In genomic region chr22:50201191-50202129, GRCh38 we compare ENCODE assay signal across 8 cellular contexts. TPM values are rescaled to one million over a fixed set of nuclear protein-coding genes. Genes with fewer than 3 reads are reported as not detected.
A peak's percentile ranks its signal among the peaks of the same experiment; 100 is the strongest.
DNase-seq lines count a peak whose midpoint lies in the region; ATAC-seq and TF ChIP-seq lines count a peak whose summit lies in the region.

No MANE protein-coding gene starts in this region.

- peaks cover 11 to 16% of the 10 kb centered on the region in 2 experiments for H3K4me1 Mint-ChIP-seq in H9

- H3T11ph ChIP-seq in H9 (ENCODE audit: low read length), result no peak overlapping the region

- H3K27ac ChIP-seq in H9 (ENCODE audit: insufficient read length, low read depth, low read length) (no peak overlapping the region), colonic mucosa (no peak overlapping the region), mesenchymal stem cell (ENCODE audit: low read length, poor library complexity, severe bottlenecking) (no peak overlapping the region), uterus (peak overlapping the region; percentile 70 to 81)

- H4K20me1 ChIP-seq in H9 (ENCODE audit: control insufficient read depth, insufficient read depth, insufficient read length), result peaks cover 3% of the 10 kb centered on the region

- no peak overlapping the region for H2BK12ac ChIP-seq in H9 (ENCODE audit: insufficient read length, low read depth, low read length)
- no peak overlapping the region for H2BK12ac ChIP-seq in mesenchymal stem cell (ENCODE audit: low read length in 2 of 2)

- peaks cover 5 to 6% of the 10 kb centered on the region in 2 experiments; a peak in 3 of 5 replicates for H3K9me3 Mint-ChIP-seq in H9

- no peak for DNase-seq in GM12864 (ENCODE audit: low read depth)
- no peak for DNase-seq in H9
- DNase-seq in NCI-H146 treated with DMSO at 0.1 percent for 48 hours (lab: John Stamatoyannopoulos, UW; ENCODE audit: unreplicated experiment), result peak; percentile 2
- DNase-seq in colonic mucosa, result peak; percentile 45
- DNase-seq in mesenchymal stem cell, result no peak
- no peak for DNase-seq in uterus
- no peak for DNase-seq in NCI-H2196 (lab: John Stamatoyannopoulos, UW; ENCODE audit: unreplicated experiment)

- no peak overlapping the region for H2BK20ac ChIP-seq in H9 (ENCODE audit: low read depth, low read length, poor library complexity, severe bottlenecking)

- peak overlapping the region; percentile 83 for H3K4me3 ChIP-seq in GM12864 (ENCODE audit: low read depth, low read length)
- H3K4me3 ChIP-seq in colonic mucosa, result peak overlapping the region; percentile 91
- H3K4me3 ChIP-seq in mesenchymal stem cell (ENCODE audit: insufficient read depth in 1 of 2, low read depth in 1 of 2, low read length in 2 of 2), result peak overlapping the region; percentile 88 to 93
- peak overlapping the region; percentile 60 to 92 for H3K4me3 ChIP-seq in uterus

- H2AFZ ChIP-seq in H9 (ENCODE audit: low read length) (no peak overlapping the region), mesenchymal stem cell (ENCODE audit: low read depth, low read length) (peak overlapping the region; percentile 81)

- H3K9me3 ChIP-seq in H9 (ENCODE audit: control insufficient read depth, low read depth, low read length), result no peaks in the 10 kb centered on the region
- no peaks in the 10 kb centered on the region for H3K9me3 ChIP-seq in colonic mucosa
- H3K9me3 ChIP-seq in mesenchymal stem cell (ENCODE audit: control insufficient read depth, low read length), result no peaks in the 10 kb centered on the region
- no peaks in the 10 kb centered on the region for H3K9me3 ChIP-seq in uterus

- H3K36me3 Mint-ChIP-seq in H9 (ENCODE audit: insufficient read depth in 1 of 3, low read depth in 3 of 3), result peaks cover 16 to 40% (median 34%) of the 10 kb centered on the region in 3 experiments

- TF ChIP-seq CTCF in GM12864 (IDR thresholded peaks at IDR 0.05; ENCODE audit: low read depth, low read length, missing control alignments) (no peak), H9 (conservative IDR thresholded peaks at IDR 0.05) (no peak), colonic mucosa (IDR thresholded peaks at IDR 0.05) (no peak), uterus (IDR thresholded peaks at IDR 0.05) (peak in 2 of 4 experiments; percentile 8 to 32)

- H3K79me2 ChIP-seq in H9 (ENCODE audit: insufficient read depth, low read length), result no peaks in the 10 kb centered on the region; the same call in 1 of the 2 replicates

- peaks cover 13% of the 10 kb centered on the region for H3K23me2 ChIP-seq in H9 (ENCODE audit: insufficient read length, low read depth, low read length, poor library complexity, severe bottlenecking)

- no CpG with 5 or more reads among the region's 115 CpGs for WGBS in H9 (ENCODE audit: extremely low coverage, insufficient read length, low lambda C conversion rate)
- WGBS in mesenchymal stem cell, result 5% methylated on average over 81 of the region's 115 CpGs

- peak overlapping the region; percentile 72 to 86 for H3K4me3 Mint-ChIP-seq in H9

- intact Hi-C loops in colonic mucosa (cut with DNase I), result no loop called here
- intact Hi-C loops in uterus (cut with DNase I; ENCODE audit: low total_unique reads), result loop anchor here (10.0 kb wide), 1 partner anchor 277 kb away; no protein-coding TSS in a partner anchor

- no peaks in the 10 kb centered on the region for H3K36me3 ChIP-seq in colonic mucosa
- H3K36me3 ChIP-seq in mesenchymal stem cell (ENCODE audit: control insufficient read depth in 1 of 2, insufficient read depth in 2 of 2, low read depth in 1 of 2, low read length in 2 of 2), result peaks cover 22 to 42% of the 10 kb centered on the region in 2 experiments
- H3K36me3 ChIP-seq in uterus, result no peaks in the 10 kb centered on the region

- H3K4me1 ChIP-seq in H9 (ENCODE audit: insufficient read depth, low read length), result no peaks in the 10 kb centered on the region
- peaks cover 7% of the 10 kb centered on the region for H3K4me1 ChIP-seq in colonic mucosa
- H3K4me1 ChIP-seq in mesenchymal stem cell (ENCODE audit: control insufficient read depth, insufficient read depth, low read depth, low read length), result peaks cover 25% of the 10 kb centered on the region
- H3K4me1 ChIP-seq in uterus, result no peaks in the 10 kb centered on the region

- H2AK5ac ChIP-seq in H9 (ENCODE audit: insufficient read length, low read length) (no peak overlapping the region), mesenchymal stem cell (ENCODE audit: low read length, severe bottlenecking) (no peak overlapping the region)

- H3K4ac ChIP-seq in H9 (ENCODE audit: low read depth, low read length), result no peak overlapping the region
- peak overlapping the region; percentile 76 to 81 for H3K4ac ChIP-seq in mesenchymal stem cell (ENCODE audit: low read depth in 1 of 2, low read length in 2 of 2)

- H4K8ac ChIP-seq in H9 (replicated peaks; ENCODE audit: insufficient read length, low read depth, low read length) (no peak overlapping the region), mesenchymal stem cell (ENCODE audit: low read length) (peak overlapping the region; percentile 88)

- H3K27ac Mint-ChIP-seq in H9, result no peak overlapping the region

- TF ChIP-seq POLR2A in uterus (IDR thresholded peaks at IDR 0.05), result no peak

- H3K14ac ChIP-seq in H9 (ENCODE audit: insufficient read depth, low read length) (no peak overlapping the region), mesenchymal stem cell (ENCODE audit: low read length in 2 of 2) (peak overlapping the region in 1 of 2 experiments; percentile 75)

- no peak overlapping the region for H3K18ac ChIP-seq in H9 (ENCODE audit: insufficient read length, low read depth, low read length)
- H3K18ac ChIP-seq in mesenchymal stem cell (ENCODE audit: low read depth in 1 of 2, low read length in 2 of 2), result peak overlapping the region; percentile 52 to 65

- H2BK15ac ChIP-seq in H9 (ENCODE audit: low read depth, low read length) (no peak overlapping the region), mesenchymal stem cell (ENCODE audit: low read depth, poor library complexity, severe bottlenecking) (peak overlapping the region; percentile 64)

- no peak overlapping the region for H4K91ac ChIP-seq in H9 (ENCODE audit: insufficient read length, low read depth, low read length)
- H4K91ac ChIP-seq in mesenchymal stem cell (ENCODE audit: low read length), result peak overlapping the region; percentile 93

- H3K27me3 Mint-ChIP-seq in H9 (ENCODE audit: low read depth), result no peaks in the 10 kb centered on the region

- no peak overlapping the region for H2BK5ac ChIP-seq in H9 (ENCODE audit: insufficient read length, low read length)
- H2BK5ac ChIP-seq in mesenchymal stem cell (ENCODE audit: low read depth, low read length, poor library complexity, severe bottlenecking), result no peak overlapping the region

- H3K27me3 ChIP-seq in H9 (ENCODE audit: insufficient read depth, low read length) (no peaks in the 10 kb centered on the region), colonic mucosa (no peaks in the 10 kb centered on the region), mesenchymal stem cell (ENCODE audit: control insufficient read depth in 1 of 2, insufficient read depth in 1 of 2, low read length in 2 of 2) (no peaks in the 10 kb centered on the region), uterus (no peaks in the 10 kb centered on the region)

- H3K9ac ChIP-seq in H9 (ENCODE audit: extremely low read depth, insufficient read length, low read length) (no peak overlapping the region), colonic mucosa (ENCODE audit: low read depth in 2 of 2, low read length in 2 of 2) (peak overlapping the region; percentile 82 to 83), mesenchymal stem cell (ENCODE audit: low read length) (peak overlapping the region; percentile 85)

- H2BK120ac ChIP-seq in H9 (ENCODE audit: low read depth, low read length, poor library complexity, severe bottlenecking) (no peak overlapping the region), mesenchymal stem cell (ENCODE audit: low read depth, low read length) (no peak overlapping the region)

- no peak overlapping the region for H3K56ac ChIP-seq in H9 (ENCODE audit: insufficient read length, low read depth, low read length)

- H3K79me1 ChIP-seq in H9 (ENCODE audit: insufficient read depth, low read depth, low read length, poor library complexity, severe bottlenecking), result no peaks in the 10 kb centered on the region
- peaks cover 33% of the 10 kb centered on the region for H3K79me1 ChIP-seq in mesenchymal stem cell (replicated peaks; ENCODE audit: low read length, poor library complexity, severe bottlenecking)

- H3K4me2 ChIP-seq in H9 (ENCODE audit: insufficient read depth, insufficient read length, low read length), result peak overlapping the region; percentile 54
- peak overlapping the region; percentile 98 for H3K4me2 ChIP-seq in mesenchymal stem cell (ENCODE audit: low read length, poor library complexity, severe bottlenecking)

- H4K5ac ChIP-seq in H9 (ENCODE audit: insufficient read length, low read depth, low read length), result no peak overlapping the region

- ATAC-seq in GM18519 (IDR thresholded peaks at IDR 0.05; ENCODE audit: low FRiP score, unreplicated experiment), result no peak

- H3K23ac ChIP-seq in H9 (ENCODE audit: insufficient read length, low read depth, low read length) (no peak overlapping the region), mesenchymal stem cell (ENCODE audit: low read length in 2 of 2) (peak overlapping the region in 1 of 2 experiments; percentile 84)

RNA-seq across cellular contexts. Expression of gene SELENOO, which starts 0.6 kb away (rescaled TPM):
- total RNA-seq in H9 (2021), result 19.0 and 20.4 TPM in 2 replicates
- 10 to 100 TPM; 29.1 to 36.9 TPM for total RNA-seq in colonic mucosa
- 13.6 TPM for polyA plus RNA-seq in mesenchymal stem cell (2013, experiment 1 of 2)
- polyA plus RNA-seq in mesenchymal stem cell (2013, experiment 2 of 2), result 12.6 TPM
- total RNA-seq in uterus, result 10 to 100 TPM in 2 of 4 donors, 1 to 10 TPM in 2; 1.5 to 22.1 (median 10.0) TPM

RNA-seq across cellular contexts. Expression of gene TRABD, which starts 15.7 kb away (rescaled TPM):
- total RNA-seq in H9 (2021) (46.3 and 47.8 TPM in 2 replicates), colonic mucosa (100 to 1,000 TPM in 1 of 2 donors, 10 to 100 TPM in 1; 43.6 to 116 TPM), uterus (10 to 100 TPM in 3 of 4 donors, 1 to 10 TPM in 1; 9.5 to 37.3 (median 15.0) TPM)
- polyA plus RNA-seq in mesenchymal stem cell (2013, experiment 1 of 2), result 28.4 TPM
- 27.7 TPM for polyA plus RNA-seq in mesenchymal stem cell (2013, experiment 2 of 2)

RNA-seq across cellular contexts. Expression of gene PANX2, which starts 30.9 kb away (rescaled TPM):
- total RNA-seq in H9 (2021) (6.7 and 8.0 TPM in 2 replicates), colonic mucosa (not detected), uterus (under 1 TPM in 2 of 4 donors, not detected in 2; 0.35 to 0.43 TPM)
- polyA plus RNA-seq in mesenchymal stem cell (2013, experiment 1 of 2), result 1.5 TPM
- polyA plus RNA-seq in mesenchymal stem cell (2013, experiment 2 of 2), result 1.5 TPM

RNA-seq across cellular contexts. Expression of gene TUBGCP6, which starts 43.4 kb away (rescaled TPM):
- total RNA-seq in H9 (2021), result 28.4 and 29.0 TPM in 2 replicates
- 10 to 100 TPM; 19.2 to 33.4 TPM for total RNA-seq in colonic mucosa
- 10.1 TPM for polyA plus RNA-seq in mesenchymal stem cell (2013, experiment 1 of 2)
- 9.1 TPM for polyA plus RNA-seq in mesenchymal stem cell (2013, experiment 2 of 2)
- total RNA-seq in uterus, result 10 to 100 TPM; 19.1 to 52.2 (median 40.7) TPM

RNA-seq across cellular contexts. Expression of gene HDAC10, which starts 49.6 kb away (rescaled TPM):
- total RNA-seq in H9 (2021), result 41.1 and 45.0 TPM in 2 replicates
- 10 to 100 TPM; 40.5 to 59.1 TPM for total RNA-seq in colonic mucosa
- 21.1 TPM for polyA plus RNA-seq in mesenchymal stem cell (2013, experiment 1 of 2)
- 19.2 TPM for polyA plus RNA-seq in mesenchymal stem cell (2013, experiment 2 of 2)
- total RNA-seq in uterus, result 10 to 100 TPM in 3 of 4 donors, 1 to 10 TPM in 1; 1.2 to 40.5 (median 20.6) TPM

Comparison
In these comparisons a context has a peak if more than half of its experiments do, and no peak if none do; other contexts are left out.
1. DNase-seq: peak in NCI-H146 treated with DMSO at 0.1 percent for 48 hours (single experiment) and colonic mucosa (single experiment); none in GM12864 (single experiment), H9 (single experiment), mesenchymal stem cell (single experiment), uterus (0 of 2) and NCI-H2196 (single experiment).
2. H3K27ac ChIP-seq: peak in uterus (2 of 2); none in H9 (single experiment), colonic mucosa (single experiment) and mesenchymal stem cell (single experiment).
3. Peak in every context shown above with its lines, with median percentiles within 50 percentile points of each other: H3K4me3 ChIP-seq.